8 cellular contexts compared by ENCODE assay signal in the genomic region with DNA sequence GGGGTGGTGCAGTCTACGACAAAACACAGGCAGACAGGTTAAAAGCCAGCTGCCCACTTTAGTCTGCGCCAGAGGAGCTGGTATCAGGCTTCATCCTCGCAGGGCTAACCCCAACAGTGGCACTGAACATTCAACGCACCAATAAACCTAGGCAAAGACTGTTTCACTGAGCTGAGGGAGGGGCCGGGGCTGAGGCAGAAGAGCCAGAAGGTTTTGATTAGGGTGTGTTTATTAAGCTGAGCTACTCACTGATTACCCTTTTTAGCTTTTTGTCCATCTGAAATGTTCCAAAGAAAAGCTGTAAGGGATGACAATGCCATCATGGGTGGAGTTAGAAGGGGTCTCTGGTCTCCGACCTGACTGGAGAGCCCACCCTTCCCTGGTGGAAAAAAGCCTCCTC. TPM values are rescaled to one million over a fixed set of nuclear protein-coding genes. Genes with fewer than 3 reads are reported as not detected.
DNase-seq lines count a peak whose midpoint lies in the region; ATAC-seq and TF ChIP-seq lines count a peak whose summit lies in the region.

No MANE protein-coding gene starts in this region.

- H3K36me3 ChIP-seq in GM06990 (ENCODE audit: control insufficient read depth, insufficient read depth, low read length): peaks cover 15% of the 10 kb centered on the region
- H3K36me3 ChIP-seq in OCI-LY1 (ENCODE audit: insufficient read depth, low read length): peaks cover 51% of the 10 kb centered on the region
- peaks cover 26% of the 10 kb centered on the region for H3K36me3 ChIP-seq in ectodermal cell (ENCODE audit: control insufficient read depth, insufficient read depth, low read length)
- H3K36me3 ChIP-seq in osteoblast (ENCODE audit: insufficient read depth, low read length): peaks cover 29% of the 10 kb centered on the region

- H3K4me1 ChIP-seq in OCI-LY1 (ENCODE audit: insufficient read depth, low read length, severe bottlenecking): peaks cover 24% of the 10 kb centered on the region
- H3K4me1 ChIP-seq in ectodermal cell (ENCODE audit: control insufficient read depth, insufficient read depth, low read length): peaks cover 9% of the 10 kb centered on the region
- H3K4me1 ChIP-seq in osteoblast (ENCODE audit: insufficient read depth, low read length): peaks cover 9% of the 10 kb centered on the region

- H3F3A ChIP-seq in OCI-LY1 (ENCODE audit: insufficient read depth, low read length): no peaks in the 10 kb centered on the region

- TF ChIP-seq CTCF in GM06990 (IDR thresholded peaks at IDR 0.05; ENCODE audit: insufficient read depth, low read length, poor library complexity, severe bottlenecking): no peak
- TF ChIP-seq CTCF in OCI-LY1 (IDR thresholded peaks at IDR 0.05; ENCODE audit: low read length): no peak
- no peak for TF ChIP-seq CTCF in osteoblast (IDR thresholded peaks at IDR 0.05; ENCODE audit: extremely low read depth, low read depth, low read length)

- WGBS in ectodermal cell, 2 experiments: 94 to 95% methylated on average over 6 of the region's 6 CpGs

- no peaks in the 10 kb centered on the region for H3K9me2 ChIP-seq in OCI-LY1 (ENCODE audit: low read depth, low read length)

- H3K9me3 ChIP-seq in OCI-LY1 (ENCODE audit: low read length) (no peaks in the 10 kb centered on the region), ectodermal cell (ENCODE audit: control insufficient read depth, low read length) (no peaks in the 10 kb centered on the region), osteoblast (ENCODE audit: low read depth, low read length) (no peaks in the 10 kb centered on the region)

- H3K4me2 ChIP-seq in OCI-LY1 (ENCODE audit: low read length): peak overlapping the region; percentile 94
- peak overlapping the region; percentile 92 for H3K4me2 ChIP-seq in osteoblast (ENCODE audit: insufficient read depth, low read length)

- peak overlapping the region; percentile 85 for H3K9ac ChIP-seq in OCI-LY1 (ENCODE audit: low read length)

- ATAC-seq in left lobe of liver: no peak

- H3K79me2 ChIP-seq in OCI-LY1 (ENCODE audit: insufficient read depth, low read length) (no peaks in the 10 kb centered on the region; the same call in 1 of the 2 replicates), osteoblast (ENCODE audit: insufficient read depth, low read length) (peaks cover 44% of the 10 kb centered on the region)

- H3K4me3 ChIP-seq in GM06990 (replicated peaks; ENCODE audit: low read depth, low read length) (peak overlapping the region; percentile 81), OCI-LY1 (ENCODE audit: low read depth, low read length, poor library complexity, severe bottlenecking) (peak overlapping the region; percentile 88), ectodermal cell (ENCODE audit: insufficient read depth, low read depth, low read length) (peak overlapping the region; percentile 76), osteoblast (ENCODE audit: insufficient read depth, low read length) (peak overlapping the region; percentile 84)

- H3K27ac ChIP-seq in OCI-LY1 (ENCODE audit: low read depth, low read length, poor library complexity, severe bottlenecking) (peak overlapping the region; percentile 41), ectodermal cell (ENCODE audit: insufficient read depth, low read depth, low read length, poor library complexity, severe bottlenecking) (no peak overlapping the region), osteoblast (ENCODE audit: low read depth, low read length) (no peak overlapping the region)

- H4K20me1 ChIP-seq in OCI-LY1 (ENCODE audit: insufficient read depth, low read length) (no peaks in the 10 kb centered on the region), osteoblast (ENCODE audit: insufficient read depth, low read length) (peaks cover 17% of the 10 kb centered on the region)

- H2AFZ ChIP-seq in OCI-LY1 (ENCODE audit: low read length) (no peak overlapping the region), osteoblast (ENCODE audit: low read length) (no peak overlapping the region)

- DNase-seq in GM06990 (ENCODE audit: extremely low read depth, insufficient read length): no peak
- DNase-seq in osteoblast (ENCODE audit: insufficient read length, low spot score, missing footprints): peak; percentile 31
- no peak for DNase-seq in left lobe of liver (ENCODE audit: low spot score)
- no peak for DNase-seq in NOMO-1 treated with DMSO at 0.1 percent for 48 hours (lab: John Stamatoyannopoulos, UW; ENCODE audit: unreplicated experiment)
- no peak for DNase-seq in SHP77 (lab: John Stamatoyannopoulos, UW)
- DNase-seq in HK-2 (ENCODE audit: unreplicated experiment): no peak

- H3K27me3 ChIP-seq in GM06990 (replicated peaks; ENCODE audit: control insufficient read depth, insufficient read depth, low read length) (no peaks in the 10 kb centered on the region), OCI-LY1 (ENCODE audit: insufficient read depth, low read length) (no peaks in the 10 kb centered on the region; the same call in 1 of the 2 replicates), ectodermal cell (ENCODE audit: control insufficient read depth, insufficient read depth, low read length, poor library complexity, severe bottlenecking) (no peaks in the 10 kb centered on the region), osteoblast (ENCODE audit: insufficient read depth, low read length) (no peaks in the 10 kb centered on the region)

RNA-seq across cellular contexts. Expression of a gene that starts 1.4 kb away (rescaled TPM):
- polyA plus RNA-seq in ectodermal cell (2013, experiment 1 of 4): 44.6 TPM
- polyA plus RNA-seq in ectodermal cell (2013, experiment 2 of 4): 40.6 TPM
- 39.0 TPM for polyA plus RNA-seq in ectodermal cell (2013, experiment 3 of 4)
- polyA plus RNA-seq in ectodermal cell (2013, experiment 4 of 4): 39.9 TPM
- total RNA-seq in osteoblast (10.5 and 14.1 TPM in 2 replicates), left lobe of liver (13.0 TPM)

RNA-seq across cellular contexts. Expression of a gene that starts 10.2 kb away (rescaled TPM):
- polyA plus RNA-seq in ectodermal cell (2013, experiment 1 of 4): 48.3 TPM
- 47.9 TPM for polyA plus RNA-seq in ectodermal cell (2013, experiment 2 of 4)
- polyA plus RNA-seq in ectodermal cell (2013, experiment 3 of 4): 32.6 TPM
- 42.2 TPM for polyA plus RNA-seq in ectodermal cell (2013, experiment 4 of 4)
- total RNA-seq in osteoblast (20.3 and 26.2 TPM in 2 replicates), left lobe of liver (14.4 TPM)

RNA-seq across cellular contexts. Expression of a gene that starts 16.6 kb away (rescaled TPM):
- polyA plus RNA-seq in ectodermal cell (2013, experiment 1 of 4): 22.4 TPM
- polyA plus RNA-seq in ectodermal cell (2013, experiment 2 of 4): 23.2 TPM
- polyA plus RNA-seq in ectodermal cell (2013, experiment 3 of 4): 22.0 TPM
- 23.8 TPM for polyA plus RNA-seq in ectodermal cell (2013, experiment 4 of 4)
- total RNA-seq in osteoblast (11.9 and 15.0 TPM in 2 replicates), left lobe of liver (29.0 TPM)

RNA-seq across cellular contexts. Expression of a gene that starts 29.9 kb away (rescaled TPM):
- polyA plus RNA-seq in ectodermal cell (2013, experiment 1 of 4): 109 TPM
- 113 TPM for polyA plus RNA-seq in ectodermal cell (2013, experiment 2 of 4)
- 72.8 TPM for polyA plus RNA-seq in ectodermal cell (2013, experiment 3 of 4)
- polyA plus RNA-seq in ectodermal cell (2013, experiment 4 of 4): 83.3 TPM
- total RNA-seq in osteoblast: 38.0 and 46.3 TPM in 2 replicates
- 64.2 TPM for total RNA-seq in left lobe of liver

RNA-seq across cellular contexts. Expression of a gene that starts 37.2 kb away (rescaled TPM):
- polyA plus RNA-seq in ectodermal cell (2013, experiment 1 of 4): 25.0 TPM
- 26.8 TPM for polyA plus RNA-seq in ectodermal cell (2013, experiment 2 of 4)
- 25.7 TPM for polyA plus RNA-seq in ectodermal cell (2013, experiment 3 of 4)
- 28.4 TPM for polyA plus RNA-seq in ectodermal cell (2013, experiment 4 of 4)
- total RNA-seq in osteoblast (26.2 and 30.4 TPM in 2 replicates), left lobe of liver (100 TPM)
